Comparison of ENCODE assay signal across 19 cellular contexts in the genomic region with DNA sequence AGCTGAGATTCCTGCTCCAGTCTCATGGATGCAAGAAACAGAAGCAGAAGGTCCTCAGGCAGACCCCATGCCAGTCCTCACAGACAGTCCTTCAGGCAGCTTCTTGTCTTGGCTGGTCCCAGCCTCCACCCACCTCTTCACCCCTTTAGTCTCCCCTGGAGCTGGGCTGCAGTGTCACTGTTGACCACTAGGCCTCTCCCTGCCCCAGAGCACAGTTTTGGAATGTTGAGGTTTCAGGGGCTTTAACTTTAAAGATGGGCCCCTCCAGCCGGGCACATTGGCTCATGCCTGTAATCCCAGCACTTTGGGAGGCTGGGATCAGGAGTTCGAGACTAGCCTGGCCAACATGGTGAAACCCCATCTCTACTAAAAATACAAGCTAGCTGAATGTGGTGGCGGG. TPM values are rescaled to one million over a fixed set of nuclear protein-coding genes. Genes with fewer than 3 reads are reported as not detected.
DNase-seq lines count a peak whose midpoint lies in the region; ATAC-seq, FAIRE-seq and TF ChIP-seq lines count a peak whose summit lies in the region.
"Had no signal": no experiment of that assay in that cellular context is flagged by ENCODE, and none has a peak within 500 bp of the region (broad histone marks: within the 10 kb centered on the region; RNA-seq: fewer than 3 reads in every experiment).

No MANE protein-coding gene starts in this region.

- no peak overlapping the region for H3K9ac ChIP-seq in GM12878 (ENCODE audit: control insufficient read depth, insufficient read depth, low read length)

- peaks cover 13% of the 10 kb centered on the region for H3K36me3 Mint-ChIP-seq in Caco-2 (ENCODE audit: insufficient read depth, unreplicated experiment)
- H3K36me3 Mint-ChIP-seq in activated CD4-positive, alpha-beta T cell treated with anti-CD3 and anti-CD28 coated beads, Interleukin-2, amount 10 ng/mL, durations not matched to agents 24 days and 14 days (ENCODE audit: low read depth) = peaks cover 11% of the 10 kb centered on the region

- H3K27ac ChIP-seq in GM12878 (ENCODE audit: control insufficient read depth, insufficient read depth) (no peak overlapping the region), lower lobe of right lung (no peak overlapping the region), transverse colon (no peak overlapping the region)
- H3K27ac ChIP-seq: spleen had no signal

- POLR2A ChIA-PET in Caco-2 (lab: Charles Lee) (no interaction called here), HEK293T (lab: Yijun Ruan, JAX) (interaction anchor here (0.6 to 0.9 kb wide), 2 partner anchors 37 to 82 kb away, joined by 3 to 4 read pairs; a partner anchor contains a TSS), GM12878 (lab: Charles Lee) (interaction anchor here (1.0 kb wide), 1 partner anchor 27 kb away, joined by 3 read pairs; no protein-coding TSS in a partner anchor)

- ATAC-seq in GM12878 (peak; percentile 71), lower lobe of right lung (no peak)
- ATAC-seq: activated T-helper 17 cell treated with anti-CD3 and anti-CD28 coated beads, Interleukin-2, amount 50 U/mL, for 72 hours; CD8-positive, alpha-beta T cell; esophagus mucosa had no signal

- in situ Hi-C loops in GM12878 (cut with MboI) (no loop called here), transverse colon (cut with MboI; ENCODE audit: low pct_ligation_motif_present in 1 of 4, low pct_unique_long_range_greater_than_20kb in 1 of 4, low sequenced_read_pairs in 3 of 4) (no loop called here)

- H2AFZ ChIP-seq in GM12878 (ENCODE audit: control insufficient read depth, low read depth, low read length) = no peak overlapping the region

- H3K9me3 ChIP-seq in Caco-2 (no peaks in the 10 kb centered on the region), GM12878 (replicated peaks; ENCODE audit: control insufficient read depth, insufficient read depth, low read length) (no peaks in the 10 kb centered on the region), lower lobe of right lung (no peaks in the 10 kb centered on the region), transverse colon (no peaks in the 10 kb centered on the region)
- H3K9me3 ChIP-seq: MG63, spleen had no signal

- no peak for DNase-seq in Caco-2
- peak; percentile 58 for DNase-seq in HEK293T (ENCODE audit: extremely low spot score)
- DNase-seq in GM12878 (ENCODE audit: low read depth, low spot score) = no peak
- DNase-seq in lower lobe of right lung = no peak
- no peak for DNase-seq in transverse colon
- no peak for DNase-seq in occipital lobe (lab: John Stamatoyannopoulos, UW)
- no peak for DNase-seq in activated CD4-positive, alpha-beta T cell treated with anti-CD3 and anti-CD28 coated beads, Interleukin-2, amount 10 ng/mL, durations not matched to agents 24 days and 14 days
- no peak for DNase-seq in activated T-cell treated with anti-CD3 and anti-CD28 coated beads for 4 hours
- DNase-seq: activated B cell treated with CpG ODN at 0.5 μM for 24 hours; caudate nucleus; CD8-positive, alpha-beta T cell; islet precursor cell; MG63; naive thymus-derived CD8-positive, alpha-beta T cell; NCI-H510A; SHP77; spleen had no signal

- H3K27ac Mint-ChIP-seq in Caco-2 (ENCODE audit: unreplicated experiment) = no peak overlapping the region
- no peak overlapping the region for H3K27ac Mint-ChIP-seq in activated CD4-positive, alpha-beta T cell treated with anti-CD3 and anti-CD28 coated beads, Interleukin-2, amount 10 ng/mL, durations not matched to agents 24 days and 14 days
- H3K27ac Mint-ChIP-seq: activated B cell treated with CpG ODN at 0.5 μM for 24 hours; activated T-helper 17 cell treated with anti-CD3 and anti-CD28 coated beads, Interleukin-2, amount 50 U/mL, for 72 hours; CD8-positive, alpha-beta T cell had no signal

- H3K36me3 ChIP-seq in Caco-2 (ENCODE audit: control insufficient read depth, insufficient read depth, low read length) (0 out of 2 replicates have a peak, but pooled peaks cover 1% of the 10 kb centered on the region), GM12878 (ENCODE audit: control insufficient read depth in 2 of 2, insufficient read depth in 2 of 2, low read length in 1 of 2) (peaks cover 0 to 7% of the 10 kb centered on the region in 2 experiments; a peak in 2 of 4 replicates), lower lobe of right lung (peaks cover 98% of the 10 kb centered on the region), transverse colon (peaks cover 0 to 36% (median 13%) of the 10 kb centered on the region in 4 donors)

- H4K20me1 ChIP-seq in GM12878 (ENCODE audit: control insufficient read depth, insufficient read depth) = no peaks in the 10 kb centered on the region

- H3K4me3 ChIP-seq in Caco-2 (ENCODE audit: low read depth, low read length) (no peak overlapping the region), GM12878 (no peak overlapping the region), lower lobe of right lung (no peak overlapping the region), transverse colon (no peak overlapping the region)
- H3K4me3 ChIP-seq: MG63, spleen had no signal

- CTCF ChIA-PET in Caco-2 (lab: Charles Lee) = interaction anchor here (1.1 kb wide), 1 partner anchor 13 kb away, joined by 4 read pairs; no protein-coding TSS in a partner anchor
- CTCF ChIA-PET in HEK293T (lab: Yijun Ruan, JAX) = interaction anchor here (0.9 to 1.4 kb wide), 5 partner anchors 9 to 80 kb away, joined by 3 to 5 read pairs (median 3); no protein-coding TSS in a partner anchor
- CTCF ChIA-PET in GM12878 (lab: Yijun Ruan, JAX) = interaction anchor here (1.0 to 1.4 kb wide), 3 partner anchors 8 to 49 kb away, joined by 3 to 4 read pairs (median 3); no protein-coding TSS in a partner anchor

- H3K27me3 Mint-ChIP-seq in Caco-2 (ENCODE audit: insufficient read depth, unreplicated experiment) = no peaks in the 10 kb centered on the region
- H3K27me3 Mint-ChIP-seq in activated CD4-positive, alpha-beta T cell treated with anti-CD3 and anti-CD28 coated beads, Interleukin-2, amount 10 ng/mL, durations not matched to agents 24 days and 14 days = no peaks in the 10 kb centered on the region
- H3K27me3 Mint-ChIP-seq: activated B cell treated with CpG ODN at 0.5 μM for 24 hours; activated T-helper 17 cell treated with anti-CD3 and anti-CD28 coated beads, Interleukin-2, amount 50 U/mL, for 72 hours; naive thymus-derived CD8-positive, alpha-beta T cell had no signal

- TF ChIP-seq CTCF in Caco-2 (IDR thresholded peaks at IDR 0.05; ENCODE audit: insufficient read depth in 1 of 2, low read depth in 1 of 2, low read length in 1 of 2, severe bottlenecking in 1 of 2, unreplicated experiment in 1 of 2) (peak; percentile 16 to 42), GM12878 (IDR thresholded peaks at IDR 0.05 in 2 of 3, conservative IDR thresholded peaks at IDR 0.05 in 1 of 3; ENCODE audit: control insufficient read depth in 2 of 3, extremely low read depth in 1 of 3, insufficient read depth in 1 of 3, low read depth in 3 of 3, low read length in 3 of 3) (peak in 2 of 3 experiments; percentile 27 to 42; a peak in 2 of 6 replicates), lower lobe of right lung (IDR thresholded peaks at IDR 0.05) (peak; percentile 18), transverse colon (IDR thresholded peaks at IDR 0.05) (peak in 1 of 5 experiments; percentile 24)

- H3K4me2 ChIP-seq in GM12878 (ENCODE audit: control insufficient read depth, insufficient read depth) = no peak overlapping the region

- H3K4me1 Mint-ChIP-seq in Caco-2 (ENCODE audit: low read depth, unreplicated experiment) = no peaks in the 10 kb centered on the region
- H3K4me1 Mint-ChIP-seq in activated CD4-positive, alpha-beta T cell treated with anti-CD3 and anti-CD28 coated beads, Interleukin-2, amount 10 ng/mL, durations not matched to agents 24 days and 14 days = no peaks in the 10 kb centered on the region
- H3K4me1 Mint-ChIP-seq: activated B cell treated with CpG ODN at 0.5 μM for 24 hours; activated T-helper 17 cell treated with anti-CD3 and anti-CD28 coated beads, Interleukin-2, amount 50 U/mL, for 72 hours had no signal

- BruUV-seq in Caco-2 (replicated peaks; lab: Mats Ljungman, UMichigan) = no TSS peak
- no TSS peak for BruUV-seq in GM12878 (replicated peaks; lab: Mats Ljungman, UMichigan)

- FAIRE-seq in GM12878 (lab: Jason Lieb, UNC) = no peak

- no peak overlapping the region for H3K4me3 Mint-ChIP-seq in Caco-2 (ENCODE audit: unreplicated experiment)
- no peak overlapping the region for H3K4me3 Mint-ChIP-seq in activated CD4-positive, alpha-beta T cell treated with anti-CD3 and anti-CD28 coated beads, Interleukin-2, amount 10 ng/mL, durations not matched to agents 24 days and 14 days
- H3K4me3 Mint-ChIP-seq: activated B cell treated with CpG ODN at 0.5 μM for 24 hours; activated T-helper 17 cell treated with anti-CD3 and anti-CD28 coated beads, Interleukin-2, amount 50 U/mL, for 72 hours; CD8-positive, alpha-beta T cell; naive thymus-derived CD8-positive, alpha-beta T cell had no signal

- H3K4me1 ChIP-seq in Caco-2 (no peaks in the 10 kb centered on the region), GM12878 (ENCODE audit: control insufficient read depth, insufficient read depth, low read length) (no peaks in the 10 kb centered on the region), lower lobe of right lung (no peaks in the 10 kb centered on the region), transverse colon (no peaks in the 10 kb centered on the region)

- no peaks in the 10 kb centered on the region for H3K79me2 ChIP-seq in GM12878 (ENCODE audit: control insufficient read depth, insufficient read depth, low read length)

- TF ChIP-seq EP300 in GM12878 (IDR thresholded peaks at IDR 0.05; ENCODE audit: borderline replicate concordance in 1 of 2, control insufficient read depth in 1 of 2, low read depth in 2 of 2, low read length in 2 of 2) (no peak), transverse colon (IDR thresholded peaks at IDR 0.05; ENCODE audit: low read depth) (no peak)

- 100% methylated on average over 3 of the region's 3 CpGs for WGBS in GM12878 (ENCODE audit: insufficient coverage, insufficient replicate concordance, low lambda C conversion rate, missing lambda C conversion rate)
- WGBS in transverse colon (ENCODE audit: low coverage in 1 of 2), 2 donors = 94% methylated on average over 3 of the region's 3 CpGs; no CpG with 5 or more reads in 1 of the 2 donors

- RAD21 ChIA-PET in GM12878 (lab: Charles Lee; ENCODE audit: unreplicated experiment) = no interaction called here

- TF ChIP-seq POLR2A in GM12878 (IDR thresholded peaks at IDR 0.05; ENCODE audit: low read depth, low read length) (no peak), transverse colon (IDR thresholded peaks at IDR 0.05) (no peak)

- no peak for TF ChIP-seq RAD21 in GM12878 (IDR thresholded peaks at IDR 0.05; ENCODE audit: insufficient read depth, low read depth, low read length)

- H3K27me3 ChIP-seq in Caco-2 (replicated peaks; ENCODE audit: control insufficient read depth, insufficient read depth, low read length) = no peaks in the 10 kb centered on the region
- no peaks in the 10 kb centered on the region for H3K27me3 ChIP-seq in GM12878 (replicated peaks in 1 of 2; ENCODE audit: control insufficient read depth in 2 of 2, insufficient read depth in 2 of 2, low read length in 1 of 2)
- H3K27me3 ChIP-seq in lower lobe of right lung (ENCODE audit: low read depth) = no peaks in the 10 kb centered on the region
- no peaks in the 10 kb centered on the region for H3K27me3 ChIP-seq in transverse colon
- H3K27me3 ChIP-seq: MG63, spleen had no signal

- intact Hi-C loops in Caco-2 (cut with micrococcal nuclease; ENCODE audit: unreplicated experiment) = no loop called here
- intact Hi-C loops in GM12878 (cut with micrococcal nuclease; ENCODE audit: unreplicated experiment) = no loop called here
- intact Hi-C loops in lower lobe of right lung (cut with DNase I) = no loop called here
- intact Hi-C loops in transverse colon (cut with DNase I; ENCODE audit: low total_unique reads) = no loop called here
- intact Hi-C loops in activated CD4-positive, alpha-beta T cell treated with anti-CD3 and anti-CD28 coated beads, Interleukin-2, amount 10 ng/mL, durations not matched to agents 24 days and 14 days (cut with micrococcal nuclease) = no loop called here

- H3K9me3 Mint-ChIP-seq in Caco-2 (ENCODE audit: unreplicated experiment) = no peaks in the 10 kb centered on the region
- no peaks in the 10 kb centered on the region for H3K9me3 Mint-ChIP-seq in activated CD4-positive, alpha-beta T cell treated with anti-CD3 and anti-CD28 coated beads, Interleukin-2, amount 10 ng/mL, durations not matched to agents 24 days and 14 days
- H3K9me3 Mint-ChIP-seq: activated B cell treated with CpG ODN at 0.5 μM for 24 hours; activated T-helper 17 cell treated with anti-CD3 and anti-CD28 coated beads, Interleukin-2, amount 50 U/mL, for 72 hours; CD8-positive, alpha-beta T cell; naive thymus-derived CD8-positive, alpha-beta T cell had no signal

- SMC1A ChIA-PET in GM12878 (lab: Charles Lee; ENCODE audit: uncharacterized antibody, unreplicated experiment) = no interaction called here

RNA-seq across cellular contexts. Expression of a gene that starts 39.5 kb away (rescaled TPM):
- total RNA-seq in Caco-2 (2022) = 24.4 and 24.8 TPM in 2 replicates
- 6.9 and 8.0 TPM in 2 replicates for total RNA-seq in GM12878 (2013; cell fraction: nucleolus; rRNA removed)
- 28.6 and 32.6 TPM in 2 replicates for total RNA-seq in GM12878 (2014; rRNA removed)
- 8.9 and 9.3 TPM in 2 replicates for total RNA-seq in GM12878 (2014; rRNA removed; fragmentation: Illumina TruSeq; extraction: Trizol)
- 21.8 and 22.8 TPM in 2 replicates for total RNA-seq in GM12878 (2021)
- polyA plus RNA-seq in GM12878 (2011; ENCODE audit: low read depth) = 4.3 TPM
- polyA plus RNA-seq in GM12878 (2011; rRNA removed) = 4.0 and 10.8 TPM in 2 replicates
- polyA plus RNA-seq in GM12878 (2011; cell fraction: cytosol; rRNA removed) = 15.6 and 21.1 TPM in 2 replicates
- 22.0 and 24.7 TPM in 2 replicates for polyA plus RNA-seq in GM12878 (2011; cell fraction: nucleus; rRNA removed)
- 13.1 and 13.3 TPM in 2 replicates for polyA plus RNA-seq in GM12878 (2012)
- 1.7 and 7.2 TPM in 2 replicates for polyA plus RNA-seq in GM12878 (2014; fragmentation: Illumina TruSeq; extraction: Trizol)
- 1 to 10 TPM in 1 of 2 experiments, under 1 TPM in 1; 0.95 to 2.4 TPM for polyA plus RNA-seq in GM12878 (2014; fragmentation: Nextera tagmentation; extraction: Ambion mirVana)
- 19.9 and 20.8 TPM in 2 replicates for polyA plus RNA-seq in GM12878 (2014; rRNA removed)
- 10 to 100 TPM; 29.9 to 34.3 TPM for polyA plus RNA-seq in GM12878 (2016; fragmentation: Nextera tagmentation; extraction: Ambion mirVana)
- 7.3 and 14.1 TPM in 2 replicates for polyA minus RNA-seq in GM12878 (2011; rRNA and poly(A)+ RNA removed)
- 8.1 and 8.8 TPM in 2 replicates for polyA minus RNA-seq in GM12878 (2011; cell fraction: cytosol; rRNA and poly(A)+ RNA removed)
- polyA minus RNA-seq in GM12878 (2011; cell fraction: nucleus; rRNA and poly(A)+ RNA removed) = 5.7 and 6.0 TPM in 2 replicates
- 7.1 TPM for total RNA-seq in lower lobe of right lung
- 10 to 100 TPM in 1 of 4 donors, 1 to 10 TPM in 3; 6.4 to 10.1 (median 7.7) TPM for total RNA-seq in transverse colon
- 8.3 TPM for total RNA-seq in occipital lobe
- total RNA-seq in activated CD4-positive, alpha-beta T cell treated with anti-CD3 and anti-CD28 coated beads, Interleukin-2, amount 10 ng/mL, durations not matched to agents 24 days and 14 days = 27.7 and 28.9 TPM in 2 replicates

RNA-seq across cellular contexts. Expression of a gene that starts 54.9 kb away (rescaled TPM):
- total RNA-seq in Caco-2 (2022) (0.27 TPM in 1 of 2 replicates, not detected in the other), GM12878 (2014; rRNA removed) (not detected in 2 replicates), GM12878 (2014; rRNA removed; fragmentation: Illumina TruSeq; extraction: Trizol) (not detected in 2 replicates), GM12878 (2021) (not detected in 2 replicates), lower lobe of right lung (not detected), transverse colon (not detected), occipital lobe (not detected)
- total RNA-seq in GM12878 (2013; cell fraction: nucleolus; rRNA removed) = 0.96 TPM in 1 of 2 replicates, not detected in the other
- not detected for polyA plus RNA-seq in GM12878 (2011; ENCODE audit: low read depth)
- polyA plus RNA-seq in GM12878 (2011; rRNA removed) (not detected in 2 replicates), GM12878 (2014; fragmentation: Illumina TruSeq; extraction: Trizol) (not detected in 2 replicates), GM12878 (2014; fragmentation: Nextera tagmentation; extraction: Ambion mirVana) (not detected), GM12878 (2014; rRNA removed) (not detected in 2 replicates), GM12878 (2016; fragmentation: Nextera tagmentation; extraction: Ambion mirVana) (not detected)
- not detected in 2 replicates for polyA plus RNA-seq in GM12878 (2011; cell fraction: cytosol; rRNA removed)
- 0.13 and 0.19 TPM in 2 replicates for polyA plus RNA-seq in GM12878 (2011; cell fraction: nucleus; rRNA removed)
- polyA plus RNA-seq in GM12878 (2012) = not detected in 2 replicates
- polyA minus RNA-seq in GM12878 (2011; rRNA and poly(A)+ RNA removed) = 0.26 TPM in 1 of 2 replicates, not detected in the other
- not detected in 2 replicates for polyA minus RNA-seq in GM12878 (2011; cell fraction: cytosol; rRNA and poly(A)+ RNA removed)
- polyA minus RNA-seq in GM12878 (2011; cell fraction: nucleus; rRNA and poly(A)+ RNA removed) = not detected in 2 replicates
- total RNA-seq in activated CD4-positive, alpha-beta T cell treated with anti-CD3 and anti-CD28 coated beads, Interleukin-2, amount 10 ng/mL, durations not matched to agents 24 days and 14 days = not detected in 2 replicates
- total RNA-seq: activated B cell treated with CpG ODN at 0.5 μM for 24 hours; activated T-helper 17 cell treated with anti-CD3 and anti-CD28 coated beads, Interleukin-2, amount 50 U/mL, for 72 hours; CD8-positive, alpha-beta T cell; naive thymus-derived CD8-positive, alpha-beta T cell; spleen had no signal
- polyA plus RNA-seq: naive thymus-derived CD8-positive, alpha-beta T cell; spleen had no signal
